8 cellular contexts compared by ENCODE assay signal in the genomic region with DNA sequence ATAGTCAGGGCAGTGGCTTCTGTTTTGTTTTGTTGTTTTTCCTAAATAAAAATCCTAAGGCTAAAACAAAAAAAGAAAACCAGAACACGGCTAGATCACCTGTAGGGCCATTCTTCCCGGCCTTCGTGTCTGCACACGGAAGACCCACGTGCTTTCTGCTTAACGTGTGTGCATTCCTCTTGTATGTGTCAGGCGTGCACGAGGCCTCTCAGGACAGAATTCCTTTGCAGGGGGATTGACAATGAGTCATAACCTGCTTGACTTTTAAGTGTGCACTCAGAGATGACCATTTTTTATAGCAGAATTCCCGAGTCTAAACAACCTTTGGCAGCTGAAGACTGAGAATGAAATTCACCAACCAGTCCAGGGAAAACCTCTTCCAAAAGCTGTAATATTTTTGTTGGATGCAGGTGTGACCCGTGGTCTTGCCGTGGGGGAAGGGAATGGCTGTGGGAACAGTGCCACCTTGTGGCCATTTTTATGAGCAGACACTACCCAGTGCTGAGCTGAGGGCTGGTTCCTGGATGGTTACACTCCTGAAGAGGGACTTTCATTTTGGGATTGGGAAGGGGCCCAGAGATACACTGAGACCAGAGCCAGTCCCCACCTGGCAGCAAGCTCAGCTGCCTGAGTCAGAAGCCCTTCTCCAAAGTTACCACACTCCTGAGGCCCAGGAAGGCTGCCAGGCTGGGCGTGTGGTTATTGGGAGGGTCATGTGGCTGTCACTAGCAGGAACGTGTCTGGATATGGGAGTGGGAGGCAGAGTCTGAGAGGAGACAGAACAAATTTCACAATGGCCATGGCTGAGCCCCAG.
DNase-seq lines count a peak whose midpoint lies in the region; ATAC-seq, FAIRE-seq and TF ChIP-seq lines count a peak whose summit lies in the region.

No MANE protein-coding gene starts in this region.

- no peaks in the 10 kb centered on the region for H3K9me3 ChIP-seq in muscle layer of colon (ENCODE audit: low read length)

- H3K4me1 ChIP-seq in muscle layer of colon (ENCODE audit: insufficient read depth, low read length), result peaks cover 22% of the 10 kb centered on the region

- ATAC-seq in HG03342 (IDR thresholded peaks at IDR 0.05; ENCODE audit: unreplicated experiment), result peak; percentile 70

- no peak overlapping the region for H3K4me3 ChIP-seq in GM12875 (ENCODE audit: low read depth, low read length)
- no peak overlapping the region for H3K4me3 ChIP-seq in epithelial cell of esophagus (ENCODE audit: low read length)
- peak overlapping the region in 1 of 2 donors; percentile 17 for H3K4me3 ChIP-seq in muscle layer of colon (ENCODE audit: low read depth in 1 of 2, low read length in 2 of 2)

- peak overlapping the region; percentile 39 for H3K27ac ChIP-seq in muscle layer of colon (ENCODE audit: low read depth, low read length)

- peak; percentile 40 for FAIRE-seq in A204.1 (lab: Jason Lieb, UNC)

- peak; percentile 76; the same call in 1 of the 2 replicates for TF ChIP-seq CTCF in GM12875 (IDR thresholded peaks at IDR 0.05; ENCODE audit: borderline replicate concordance, insufficient read depth, low read depth, low read length)
- TF ChIP-seq CTCF in epithelial cell of esophagus (IDR thresholded peaks at IDR 0.05; ENCODE audit: insufficient read depth, low read depth, low read length, missing control alignments), result peak; percentile 81

- DNase-seq in NCI-H82 (lab: John Stamatoyannopoulos, UW), result peak; percentile 68
- peak; percentile 10 for DNase-seq in activated CD8-positive, alpha-beta memory T cell treated with anti-CD3 and anti-CD28 coated beads, Interleukin-2, amount 50 U/mL, for 24 hours (ENCODE audit: extremely low read depth)
- DNase-seq in epithelial cell of esophagus (ENCODE audit: low read depth), result peak; percentile 95
- peak; percentile 80 for DNase-seq in stimulated activated CD8-positive, alpha-beta memory T cell treated with anti-CD3 and anti-CD28 coated beads, Interleukin-4, amount 100 ng/mL, for 48 hours

- H3K9ac ChIP-seq in muscle layer of colon (ENCODE audit: low read length), result peak overlapping the region; percentile 15

- no peaks in the 10 kb centered on the region for H3K36me3 ChIP-seq in muscle layer of colon (ENCODE audit: insufficient read depth, low read length)

- no peaks in the 10 kb centered on the region for H3K27me3 ChIP-seq in muscle layer of colon (ENCODE audit: control insufficient read depth in 1 of 2, insufficient read depth in 2 of 2, low read length in 2 of 2)

Comparison
In these comparisons a context has a peak if more than half of its experiments do, and no peak if none do; other contexts are left out.
1. DNase-seq: peak in every context shown above with its lines; median percentile 95 in epithelial cell of esophagus; 80 in stimulated activated CD8-positive, alpha-beta memory T cell treated with anti-CD3 and anti-CD28 coated beads, Interleukin-4, amount 100 ng/mL, for 48 hours; 68 in NCI-H82; 10 in activated CD8-positive, alpha-beta memory T cell treated with anti-CD3 and anti-CD28 coated beads, Interleukin-2, amount 50 U/mL, for 24 hours.